In genomic region chr19:17234911-17235617, GRCh38 we compare ENCODE assay signal across 8 cellular contexts. TPM values are rescaled to one million over a fixed set of nuclear protein-coding genes. Genes with fewer than 3 reads are reported as not detected.
A peak's percentile ranks its signal among the peaks of the same experiment; 100 is the strongest.
DNase-seq lines count a peak whose midpoint lies in the region; ATAC-seq and TF ChIP-seq lines count a peak whose summit lies in the region.

No MANE protein-coding gene starts in this region.

- peak; percentile 50 to 61 for DNase-seq in NCI-H2081 (lab: John Stamatoyannopoulos, UW)
- DNase-seq in NCI-H2081 treated with DMSO at 0.1 percent for 48 hours (lab: John Stamatoyannopoulos, UW), result no peak
- peak; percentile 77 for DNase-seq in RWPE1 (ENCODE audit: low spot score)
- DNase-seq in left cardiac atrium, result peak; percentile 66
- no peak for DNase-seq in skeletal muscle cell (ENCODE audit: low read depth)
- DNase-seq in Caco-2, result no peak

- no peaks in the 10 kb centered on the region for H3K27me3 ChIP-seq in Caco-2 (replicated peaks; ENCODE audit: control insufficient read depth, insufficient read depth, low read length)

- H3K27ac Mint-ChIP-seq in activated naive CD4-positive, alpha-beta T cell treated with anti-CD3 and anti-CD28 coated beads, Interleukin-2, amount 50 U/mL, for 24 hours, result peak overlapping the region; percentile 80
- no peak overlapping the region for H3K27ac Mint-ChIP-seq in Caco-2 (ENCODE audit: unreplicated experiment)

- peak overlapping the region; percentile 84 for H3K4me3 Mint-ChIP-seq in activated naive CD4-positive, alpha-beta T cell treated with anti-CD3 and anti-CD28 coated beads, Interleukin-2, amount 50 U/mL, for 24 hours
- H3K4me3 Mint-ChIP-seq in Caco-2 (ENCODE audit: unreplicated experiment), result no peak overlapping the region

- TF ChIP-seq CTCF in RWPE1 (conservative IDR thresholded peaks at IDR 0.05; ENCODE audit: low read depth), result no peak
- no peak for TF ChIP-seq CTCF in Caco-2 (IDR thresholded peaks at IDR 0.05; ENCODE audit: insufficient read depth in 1 of 2, low read depth in 1 of 2, low read length in 1 of 2, severe bottlenecking in 1 of 2, unreplicated experiment in 1 of 2)

- H3K27me3 Mint-ChIP-seq in activated naive CD4-positive, alpha-beta T cell treated with anti-CD3 and anti-CD28 coated beads, Interleukin-2, amount 50 U/mL, for 24 hours, result no peaks in the 10 kb centered on the region
- H3K27me3 Mint-ChIP-seq in Caco-2 (ENCODE audit: insufficient read depth, unreplicated experiment), result no peaks in the 10 kb centered on the region

- intact Hi-C loops in left cardiac atrium (cut with DNase I) (loop anchor here in 1 of 2 donors (5.0 kb wide), 1 partner anchor 168 kb away; no protein-coding TSS in a partner anchor), Caco-2 (cut with micrococcal nuclease; ENCODE audit: unreplicated experiment) (no loop called here)

- POLR2A ChIA-PET in RWPE1 (lab: Yijun Ruan, JAX; ENCODE audit: low non-redundant PET) (interaction anchor here (0.9 to 1.2 kb wide), 2 partner anchors 9 kb away, joined by 3 to 4 read pairs; partner anchors contain the start of gene OCEL1), Caco-2 (lab: Charles Lee) (interaction anchor here (0.7 kb wide), 1 partner anchor 20 kb away, joined by 3 read pairs; the partner anchor contains the start of gene USE1)

- peak overlapping the region; percentile 94 for H3K27ac ChIP-seq in RWPE1

- CTCF ChIA-PET in RWPE1 (lab: Yijun Ruan, JAX) (interaction anchor here (1.0 to 2.1 kb wide), 3 partner anchors 8 to 156 kb away, joined by 4 to 12 read pairs (median 4); no protein-coding TSS in a partner anchor), Caco-2 (lab: Charles Lee) (no interaction called here)

- no peaks in the 10 kb centered on the region for H3K9me3 Mint-ChIP-seq in activated naive CD4-positive, alpha-beta T cell treated with anti-CD3 and anti-CD28 coated beads, Interleukin-2, amount 50 U/mL, for 24 hours
- no peaks in the 10 kb centered on the region for H3K9me3 Mint-ChIP-seq in Caco-2 (ENCODE audit: unreplicated experiment)

- H3K9me3 ChIP-seq in Caco-2, result no peaks in the 10 kb centered on the region; the same call in 1 of the 2 replicates

- ATAC-seq in HG03378 (IDR thresholded peaks at IDR 0.05; ENCODE audit: unreplicated experiment) (peak; percentile 57), left cardiac atrium (peak; percentile 65 to 81)

- peak overlapping the region; percentile 61 for H3K4me3 ChIP-seq in skeletal muscle cell (ENCODE audit: low read depth, low read length)
- no peak overlapping the region for H3K4me3 ChIP-seq in Caco-2 (ENCODE audit: low read depth, low read length)

- no TSS peak for BruUV-seq in Caco-2 (replicated peaks; lab: Mats Ljungman, UMichigan)

- H3K4me1 Mint-ChIP-seq in activated naive CD4-positive, alpha-beta T cell treated with anti-CD3 and anti-CD28 coated beads, Interleukin-2, amount 50 U/mL, for 24 hours, result peaks cover 15% of the 10 kb centered on the region
- peaks cover 3% of the 10 kb centered on the region for H3K4me1 Mint-ChIP-seq in Caco-2 (ENCODE audit: low read depth, unreplicated experiment)

- peaks cover 4% of the 10 kb centered on the region for H3K4me1 ChIP-seq in Caco-2

- peaks cover 2% of the 10 kb centered on the region for H3K36me3 ChIP-seq in Caco-2 (ENCODE audit: control insufficient read depth, insufficient read depth, low read length)

- no peaks in the 10 kb centered on the region for H3K36me3 Mint-ChIP-seq in activated naive CD4-positive, alpha-beta T cell treated with anti-CD3 and anti-CD28 coated beads, Interleukin-2, amount 50 U/mL, for 24 hours
- peaks cover 79% of the 10 kb centered on the region for H3K36me3 Mint-ChIP-seq in Caco-2 (ENCODE audit: insufficient read depth, unreplicated experiment)

RNA-seq across cellular contexts. Expression of gene OCEL1, which starts 9.0 kb away (rescaled TPM):
- total RNA-seq in left cardiac atrium (10 to 100 TPM; 18.7 to 25.3 TPM), Caco-2 (2022) (14.9 and 20.3 TPM in 2 replicates)

RNA-seq across cellular contexts. Expression of gene NR2F6, which starts 10.7 kb away (rescaled TPM):
- total RNA-seq in left cardiac atrium, result 10 to 100 TPM; 40.5 to 49.9 TPM
- 94.4 and 96.5 TPM in 2 replicates for total RNA-seq in Caco-2 (2022)

RNA-seq across cellular contexts. Expression of gene USE1, which starts 19.9 kb away (rescaled TPM):
- total RNA-seq in left cardiac atrium (10 to 100 TPM; 22.5 to 23.4 TPM), Caco-2 (2022) (20.2 and 20.7 TPM in 2 replicates)

RNA-seq across cellular contexts. Expression of gene USHBP1, which starts 29.5 kb away (rescaled TPM):
- total RNA-seq in left cardiac atrium (1 to 10 TPM; 6.5 to 6.7 TPM), Caco-2 (2022) (not detected in 2 replicates)

RNA-seq across cellular contexts. Expression of gene BABAM1, which starts 32.2 kb away (rescaled TPM):
- total RNA-seq in left cardiac atrium (10 to 100 TPM; 67.2 to 68.3 TPM), Caco-2 (2022) (91.7 and 98.8 TPM in 2 replicates)

Comparison
In these comparisons a context has a peak if more than half of its experiments do, and no peak if none do; other contexts are left out.
1. DNase-seq: peak in NCI-H2081 (2 of 2), RWPE1 (single experiment) and left cardiac atrium (single experiment); none in NCI-H2081 treated with DMSO at 0.1 percent for 48 hours (single experiment), skeletal muscle cell (single experiment) and Caco-2 (0 of 2).